ENCODE assay signal across 9 cellular contexts in genomic region chr4:83112239-83112638, GRCh38. TPM values are rescaled to one million over a fixed set of nuclear protein-coding genes. Genes with fewer than 3 reads are reported as not detected.
A peak's percentile ranks its signal among the peaks of the same experiment; 100 is the strongest.
DNase-seq lines count a peak whose midpoint lies in the region; ATAC-seq, FAIRE-seq and TF ChIP-seq lines count a peak whose summit lies in the region.
"Had no signal": no experiment of that assay in that cellular context is flagged by ENCODE, and none has a peak within 500 bp of the region (broad histone marks: within the 10 kb centered on the region; RNA-seq: fewer than 3 reads in every experiment).

No MANE protein-coding gene starts in this region.

- H3K9me2 ChIP-seq in GM23338 (ENCODE audit: insufficient read depth): no peaks in the 10 kb centered on the region

- H3K36me3 ChIP-seq in HepG2 (replicated peaks in 1 of 2; ENCODE audit: control insufficient read depth in 1 of 2, insufficient read depth in 2 of 2, low read length in 2 of 2) (peaks cover 0 to 6% of the 10 kb centered on the region in 2 experiments; a peak in 1 of 5 replicates), GM23338 (ENCODE audit: insufficient read depth) (no peaks in the 10 kb centered on the region)

- no peak for TF ChIP-seq CTCF in HepG2 (CRISPR knock-in tag; IDR thresholded peaks at IDR 0.05)
- TF ChIP-seq CTCF in GM23338 (conservative IDR thresholded peaks at IDR 0.05; ENCODE audit: low read depth in 2 of 2): no peak

- peak overlapping the region; percentile 62 to 83 (median 72); a peak in 5 of 6 replicates for H3K4me3 ChIP-seq in HepG2 (replicated peaks in 1 of 3; ENCODE audit: insufficient read depth in 1 of 3, low read depth in 2 of 3, low read length in 3 of 3)
- H3K4me3 ChIP-seq in GM23338: no peak overlapping the region

- WGBS in HepG2 (ENCODE audit: low lambda C conversion rate): 41% methylated on average over 2 of the region's 2 CpGs

- no TSS peak for BruUV-seq in HepG2 (replicated peaks; lab: Mats Ljungman, UMichigan)

- intact Hi-C loops in HepG2 (cut with micrococcal nuclease; ENCODE audit: unreplicated experiment): no loop called here

- peaks cover 44% of the 10 kb centered on the region for H3K4me1 ChIP-seq in HepG2 (ENCODE audit: insufficient read depth, low read length)
- H3K4me1 ChIP-seq in GM23338 (ENCODE audit: insufficient read depth): peaks cover 20% of the 10 kb centered on the region

- TF ChIP-seq POLR2A in GM12892 (IDR thresholded peaks at IDR 0.05; ENCODE audit: low read depth, low read length) (no peak), HepG2 (IDR thresholded peaks at IDR 0.05; ENCODE audit: insufficient read depth in 1 of 2, low read depth in 2 of 2, low read length in 2 of 2) (no peak)

- no peaks in the 10 kb centered on the region for H3K9me3 Mint-ChIP-seq in GM23338

- no peak for TF ChIP-seq RAD21 in HepG2 (CRISPR knock-in tag; IDR thresholded peaks at IDR 0.05)

- FAIRE-seq in GM12892 (lab: Jason Lieb, UNC) (peak; percentile 95), HepG2 (lab: Jason Lieb, UNC) (no peak)

- H2AFZ ChIP-seq in HepG2 (ENCODE audit: low read length) (no peak overlapping the region), GM23338 (no peak overlapping the region)

- H3K27me3 ChIP-seq in HepG2 (ENCODE audit: control insufficient read depth in 1 of 2, insufficient read depth in 2 of 2, low read length in 2 of 2) (no peaks in the 10 kb centered on the region), GM23338 (ENCODE audit: insufficient read depth) (peaks cover 13% of the 10 kb centered on the region)

- H3K4me2 ChIP-seq in HepG2 (ENCODE audit: low read depth, low read length): peak overlapping the region; percentile 78
- no peak overlapping the region for H3K4me2 ChIP-seq in GM23338
- H3K4me2 ChIP-seq: KMS-11 had no signal

- H3K36me3 Mint-ChIP-seq in GM23338 (ENCODE audit: low read depth): no peaks in the 10 kb centered on the region

- DNase-seq in GM12892 (ENCODE audit: insufficient read length) (no peak), NOMO-1 (lab: John Stamatoyannopoulos, UW; ENCODE audit: unreplicated experiment in 2 of 2) (peak; percentile 75 to 95), HepG2 (ENCODE audit: low spot score) (peak; percentile 12), GM23338 (ENCODE audit: low spot score) (no peak), inferior parietal cortex (ENCODE audit: extremely low spot score) (no peak), NCI-H2107 treated with DMSO at 0.1 percent for 48 hours (lab: John Stamatoyannopoulos, UW; ENCODE audit: unreplicated experiment) (no peak)

- no peak for TF ChIP-seq EP300 in HepG2 (IDR thresholded peaks at IDR 0.05; ENCODE audit: low read depth in 2 of 2, low read length in 2 of 2)
- no peak for TF ChIP-seq EP300 in HepG2 (CRISPR knock-in tag; IDR thresholded peaks at IDR 0.05; ENCODE audit: borderline replicate concordance)

- H3K27ac ChIP-seq in HepG2 (ENCODE audit: extremely low read length, insufficient read depth, low read length) (peak overlapping the region; percentile 78), GM23338 (ENCODE audit: low read depth) (no peak overlapping the region)
- H3K27ac ChIP-seq: KMS-11 had no signal

- no peak overlapping the region for H3K27ac Mint-ChIP-seq in GM23338

- CTCF ChIA-PET in HepG2 (lab: Yijun Ruan, JAX; ENCODE audit: low intra/inter-chr PET ratio, low total read pairs): no interaction called here

- peaks cover 31% of the 10 kb centered on the region for H3K4me1 Mint-ChIP-seq in GM23338

- ATAC-seq in GM21717 (IDR thresholded peaks at IDR 0.05; ENCODE audit: unreplicated experiment): peak; percentile 42
- ATAC-seq in HepG2: peak; percentile 22; the same call in 1 of the 3 replicates
- ATAC-seq in GM23338: no peak
- no peak for ATAC-seq in GM19324 (IDR thresholded peaks at IDR 0.05; ENCODE audit: low FRiP score, unreplicated experiment)

- peaks cover 50% of the 10 kb centered on the region for H3K79me2 ChIP-seq in HepG2 (ENCODE audit: insufficient read depth, low read length)
- H3K79me2 ChIP-seq in GM23338 (replicated peaks; ENCODE audit: insufficient read depth): no peaks in the 10 kb centered on the region

- H3K9me3 ChIP-seq in HepG2 (ENCODE audit: low read length): no peaks in the 10 kb centered on the region

- in situ Hi-C loops in HepG2 (cut with HindIII; ENCODE audit: extremely low pct_ligation_motif_present, low pct_unique_long_range_greater_than_20kb): no loop called here

- H4K20me1 ChIP-seq in HepG2 (ENCODE audit: insufficient read depth, low read length): peaks cover 3% of the 10 kb centered on the region; the same call in 1 of the 2 replicates
- no peaks in the 10 kb centered on the region for H4K20me1 ChIP-seq in GM23338 (replicated peaks; ENCODE audit: insufficient read depth)

- H3K27me3 Mint-ChIP-seq in GM23338 (ENCODE audit: insufficient read depth, low read depth, poor library complexity): peaks cover 21% of the 10 kb centered on the region

- H3F3A ChIP-seq in GM23338 (replicated peaks; ENCODE audit: low read depth): no peaks in the 10 kb centered on the region

- POLR2A ChIA-PET in HepG2 (lab: Yijun Ruan, JAX): interaction anchor here (1.0 to 1.2 kb wide), 2 partner anchors 28 to 78 kb away, joined by 3 to 4 read pairs; no protein-coding TSS in a partner anchor

- no peak overlapping the region for H3K4me3 Mint-ChIP-seq in GM23338

- peak overlapping the region; percentile 77; the same call in 1 of the 2 replicates for H3K9ac ChIP-seq in HepG2 (ENCODE audit: insufficient read depth, low read depth, low read length)
- H3K9ac ChIP-seq: KMS-11 had no signal

TF ChIP-seq in HepG2, 621 proteins besides CTCF, POLR2A, EP300 and RAD21:
- TF ChIP-seq ELF3 (CRISPR knock-in tag; IDR thresholded peaks at IDR 0.05): 0 out of 2 replicates have a peak, but pooled peaks have one; percentile 11
- no peak for TF ChIP-seq HMG20B (CRISPR knock-in tag; conservative IDR thresholded peaks at IDR 0.05)

TF ChIP-seq in GM23338, 12 proteins besides CTCF, POLR2A, EP300 and RAD21 (continues in another document):
- TF ChIP-seq EZH2 (IDR thresholded peaks at IDR 0.05; ENCODE audit: low read depth, unreplicated experiment) (no peak), CREB1 (CRISPR knock-in tag; IDR thresholded peaks at IDR 0.05; ENCODE audit: low read depth) (no peak), EZH2phosphoT487 (IDR thresholded peaks at IDR 0.05; ENCODE audit: unreplicated experiment) (no peak), JUNB (IDR thresholded peaks at IDR 0.05; ENCODE audit: unreplicated experiment) (no peak)
- TF ChIP-seq, protein P1, sequence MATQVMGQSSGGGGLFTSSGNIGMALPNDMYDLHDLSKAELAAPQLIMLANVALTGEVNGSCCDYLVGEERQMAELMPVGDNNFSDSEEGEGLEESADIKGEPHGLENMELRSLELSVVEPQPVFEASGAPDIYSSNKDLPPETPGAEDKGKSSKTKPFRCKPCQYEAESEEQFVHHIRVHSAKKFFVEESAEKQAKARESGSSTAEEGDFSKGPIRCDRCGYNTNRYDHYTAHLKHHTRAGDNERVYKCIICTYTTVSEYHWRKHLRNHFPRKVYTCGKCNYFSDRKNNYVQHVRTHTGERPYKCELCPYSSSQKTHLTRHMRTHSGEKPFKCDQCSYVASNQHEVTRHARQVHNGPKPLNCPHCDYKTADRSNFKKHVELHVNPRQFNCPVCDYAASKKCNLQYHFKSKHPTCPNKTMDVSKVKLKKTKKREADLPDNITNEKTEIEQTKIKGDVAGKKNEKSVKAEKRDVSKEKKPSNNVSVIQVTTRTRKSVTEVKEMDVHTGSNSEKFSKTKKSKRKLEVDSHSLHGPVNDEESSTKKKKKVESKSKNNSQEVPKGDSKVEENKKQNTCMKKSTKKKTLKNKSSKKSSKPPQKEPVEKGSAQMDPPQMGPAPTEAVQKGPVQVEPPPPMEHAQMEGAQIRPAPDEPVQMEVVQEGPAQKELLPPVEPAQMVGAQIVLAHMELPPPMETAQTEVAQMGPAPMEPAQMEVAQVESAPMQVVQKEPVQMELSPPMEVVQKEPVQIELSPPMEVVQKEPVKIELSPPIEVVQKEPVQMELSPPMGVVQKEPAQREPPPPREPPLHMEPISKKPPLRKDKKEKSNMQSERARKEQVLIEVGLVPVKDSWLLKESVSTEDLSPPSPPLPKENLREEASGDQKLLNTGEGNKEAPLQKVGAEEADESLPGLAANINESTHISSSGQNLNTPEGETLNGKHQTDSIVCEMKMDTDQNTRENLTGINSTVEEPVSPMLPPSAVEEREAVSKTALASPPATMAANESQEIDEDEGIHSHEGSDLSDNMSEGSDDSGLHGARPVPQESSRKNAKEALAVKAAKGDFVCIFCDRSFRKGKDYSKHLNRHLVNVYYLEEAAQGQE (IDR thresholded peaks at IDR 0.05; ENCODE audit: unreplicated experiment): no peak

RNA-seq across cellular contexts. Expression of gene PLAC8, which starts 2.3 kb away (rescaled TPM):
- polyA plus RNA-seq in GM12892 (2012; ENCODE audit: missing spikeins): 102 TPM
- total RNA-seq in HepG2 (2016; rRNA removed; fragmentation: Illumina TruSeq; extraction: Trizol): 3.0 and 4.1 TPM in 2 replicates
- total RNA-seq in HepG2 (2016; cell fraction: cytosol; rRNA removed; fragmentation: Illumina TruSeq; extraction: Trizol; ENCODE audit: low read depth): 0.26 TPM in 1 of 2 replicates, not detected in the other
- 4.4 and 5.4 TPM in 2 replicates for total RNA-seq in HepG2 (2016; cell fraction: insoluble cytoplasmic fraction; rRNA removed; fragmentation: Illumina TruSeq; extraction: Trizol)
- total RNA-seq in HepG2 (2016; cell fraction: membrane; rRNA removed; fragmentation: Illumina TruSeq; extraction: Trizol): 0.41 and 1.4 TPM in 2 replicates
- 0.62 and 2.0 TPM in 2 replicates for total RNA-seq in HepG2 (2016; cell fraction: nucleus; rRNA removed; fragmentation: Illumina TruSeq; extraction: Trizol)
- 114 and 174 TPM in 2 replicates for polyA plus RNA-seq in HepG2 (2011; rRNA removed)
- 89.3 and 91.5 TPM in 2 replicates for polyA plus RNA-seq in HepG2 (2011; cell fraction: cytosol; rRNA removed)
- 32.8 and 35.4 TPM in 2 replicates for polyA plus RNA-seq in HepG2 (2011; cell fraction: nucleus; rRNA removed)
- 48.6 and 109 TPM in 2 replicates for polyA plus RNA-seq in HepG2 (2012)
- 0.60 and 0.87 TPM in 2 replicates for polyA plus RNA-seq in HepG2 (2016; cell fraction: cytosol; fragmentation: Illumina TruSeq; extraction: Trizol; ENCODE audit: low read depth)
- 2.7 and 7.6 TPM in 2 replicates for polyA plus RNA-seq in HepG2 (2016; cell fraction: insoluble cytoplasmic fraction; fragmentation: Illumina TruSeq; extraction: Trizol; ENCODE audit: low read depth)
- 1.3 and 1.9 TPM in 2 replicates for polyA plus RNA-seq in HepG2 (2016; cell fraction: membrane; fragmentation: Illumina TruSeq; extraction: Trizol; ENCODE audit: low read depth)
- 2.5 and 2.6 TPM in 2 replicates for polyA plus RNA-seq in HepG2 (2016; cell fraction: nucleus; fragmentation: Illumina TruSeq; extraction: Trizol; ENCODE audit: insufficient read depth, low read depth)
- 14.2 and 63.9 TPM in 2 replicates for polyA minus RNA-seq in HepG2 (2011; rRNA and poly(A)+ RNA removed; ENCODE audit: low replicate concordance)
- polyA minus RNA-seq in HepG2 (2011; cell fraction: cytosol; rRNA and poly(A)+ RNA removed): 51.4 and 53.3 TPM in 2 replicates
- 30.3 and 46.6 TPM in 2 replicates for polyA minus RNA-seq in HepG2 (2011; cell fraction: nucleus; rRNA and poly(A)+ RNA removed)
- total RNA-seq in GM23338 (2014; rRNA removed; shearing (Covaris generic)): 0.83 and 1.9 TPM in 2 replicates
- 1.2 and 1.6 TPM in 2 replicates for polyA plus RNA-seq in GM23338 (2016; fragmentation: Nextera tagmentation; extraction: Ambion mirVana)

Comparison
In these comparisons a context has a peak if more than half of its experiments do, and no peak if none do; other contexts are left out.
1. DNase-seq: peak in NOMO-1 (2 of 2) and HepG2 (single experiment); none in GM12892 (single experiment), GM23338 (single experiment), inferior parietal cortex (single experiment) and NCI-H2107 treated with DMSO at 0.1 percent for 48 hours (single experiment).
2. ATAC-seq: peak in GM21717 (single experiment) and HepG2 (single experiment); none in GM23338 (single experiment) and GM19324 (single experiment).